1 cellular context compared by ENCODE assay signal in the genomic region with DNA sequence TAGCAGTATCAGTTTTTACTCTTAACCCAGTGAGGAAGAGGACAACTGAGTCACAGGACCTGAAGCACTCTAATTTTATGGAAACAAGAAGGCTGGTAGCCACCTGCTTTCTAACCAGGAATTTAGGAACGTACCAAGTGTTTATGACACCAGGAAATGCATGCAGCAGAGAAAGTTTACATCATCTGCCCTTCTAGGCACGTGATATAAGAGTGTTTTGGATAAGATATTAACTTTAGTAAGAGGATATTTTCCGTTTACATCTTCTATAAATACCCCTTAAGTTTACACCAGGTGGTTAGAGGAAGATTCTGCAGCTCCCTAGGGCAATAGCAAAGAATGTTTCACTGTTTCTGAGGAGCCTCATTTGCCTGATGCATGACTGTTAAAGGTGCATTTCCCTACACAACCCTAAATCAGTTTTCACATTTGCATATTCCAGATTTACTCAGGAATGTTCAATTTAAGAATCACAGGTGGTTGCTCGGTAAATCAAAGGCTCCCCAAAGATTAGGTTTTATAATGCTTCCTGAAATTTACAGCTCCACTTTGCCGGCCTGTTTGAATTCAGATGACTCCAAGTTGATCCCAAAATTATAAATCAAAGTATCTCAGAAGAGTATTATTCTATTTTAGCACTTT.
TF ChIP-seq lines count a peak whose summit lies in the region.

No MANE protein-coding gene starts in this region.

TF ChIP-seq in GM23338, 12 proteins besides CTCF, POLR2A, EP300 and RAD21 (continued from another document):
- no peak for TF ChIP-seq EZH2 (IDR thresholded peaks at IDR 0.05; ENCODE audit: low read depth, unreplicated experiment)
- TF ChIP-seq, protein P1, sequence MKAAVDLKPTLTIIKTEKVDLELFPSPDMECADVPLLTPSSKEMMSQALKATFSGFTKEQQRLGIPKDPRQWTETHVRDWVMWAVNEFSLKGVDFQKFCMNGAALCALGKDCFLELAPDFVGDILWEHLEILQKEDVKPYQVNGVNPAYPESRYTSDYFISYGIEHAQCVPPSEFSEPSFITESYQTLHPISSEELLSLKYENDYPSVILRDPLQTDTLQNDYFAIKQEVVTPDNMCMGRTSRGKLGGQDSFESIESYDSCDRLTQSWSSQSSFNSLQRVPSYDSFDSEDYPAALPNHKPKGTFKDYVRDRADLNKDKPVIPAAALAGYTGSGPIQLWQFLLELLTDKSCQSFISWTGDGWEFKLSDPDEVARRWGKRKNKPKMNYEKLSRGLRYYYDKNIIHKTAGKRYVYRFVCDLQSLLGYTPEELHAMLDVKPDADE (IDR thresholded peaks at IDR 0.05): no peak
- no peak for TF ChIP-seq NANOG (IDR thresholded peaks at IDR 0.05; ENCODE audit: borderline replicate concordance)
- no peak for TF ChIP-seq ZNF114 (CRISPR knock-in tag; IDR thresholded peaks at IDR 0.05)
- TF ChIP-seq, protein P2, sequence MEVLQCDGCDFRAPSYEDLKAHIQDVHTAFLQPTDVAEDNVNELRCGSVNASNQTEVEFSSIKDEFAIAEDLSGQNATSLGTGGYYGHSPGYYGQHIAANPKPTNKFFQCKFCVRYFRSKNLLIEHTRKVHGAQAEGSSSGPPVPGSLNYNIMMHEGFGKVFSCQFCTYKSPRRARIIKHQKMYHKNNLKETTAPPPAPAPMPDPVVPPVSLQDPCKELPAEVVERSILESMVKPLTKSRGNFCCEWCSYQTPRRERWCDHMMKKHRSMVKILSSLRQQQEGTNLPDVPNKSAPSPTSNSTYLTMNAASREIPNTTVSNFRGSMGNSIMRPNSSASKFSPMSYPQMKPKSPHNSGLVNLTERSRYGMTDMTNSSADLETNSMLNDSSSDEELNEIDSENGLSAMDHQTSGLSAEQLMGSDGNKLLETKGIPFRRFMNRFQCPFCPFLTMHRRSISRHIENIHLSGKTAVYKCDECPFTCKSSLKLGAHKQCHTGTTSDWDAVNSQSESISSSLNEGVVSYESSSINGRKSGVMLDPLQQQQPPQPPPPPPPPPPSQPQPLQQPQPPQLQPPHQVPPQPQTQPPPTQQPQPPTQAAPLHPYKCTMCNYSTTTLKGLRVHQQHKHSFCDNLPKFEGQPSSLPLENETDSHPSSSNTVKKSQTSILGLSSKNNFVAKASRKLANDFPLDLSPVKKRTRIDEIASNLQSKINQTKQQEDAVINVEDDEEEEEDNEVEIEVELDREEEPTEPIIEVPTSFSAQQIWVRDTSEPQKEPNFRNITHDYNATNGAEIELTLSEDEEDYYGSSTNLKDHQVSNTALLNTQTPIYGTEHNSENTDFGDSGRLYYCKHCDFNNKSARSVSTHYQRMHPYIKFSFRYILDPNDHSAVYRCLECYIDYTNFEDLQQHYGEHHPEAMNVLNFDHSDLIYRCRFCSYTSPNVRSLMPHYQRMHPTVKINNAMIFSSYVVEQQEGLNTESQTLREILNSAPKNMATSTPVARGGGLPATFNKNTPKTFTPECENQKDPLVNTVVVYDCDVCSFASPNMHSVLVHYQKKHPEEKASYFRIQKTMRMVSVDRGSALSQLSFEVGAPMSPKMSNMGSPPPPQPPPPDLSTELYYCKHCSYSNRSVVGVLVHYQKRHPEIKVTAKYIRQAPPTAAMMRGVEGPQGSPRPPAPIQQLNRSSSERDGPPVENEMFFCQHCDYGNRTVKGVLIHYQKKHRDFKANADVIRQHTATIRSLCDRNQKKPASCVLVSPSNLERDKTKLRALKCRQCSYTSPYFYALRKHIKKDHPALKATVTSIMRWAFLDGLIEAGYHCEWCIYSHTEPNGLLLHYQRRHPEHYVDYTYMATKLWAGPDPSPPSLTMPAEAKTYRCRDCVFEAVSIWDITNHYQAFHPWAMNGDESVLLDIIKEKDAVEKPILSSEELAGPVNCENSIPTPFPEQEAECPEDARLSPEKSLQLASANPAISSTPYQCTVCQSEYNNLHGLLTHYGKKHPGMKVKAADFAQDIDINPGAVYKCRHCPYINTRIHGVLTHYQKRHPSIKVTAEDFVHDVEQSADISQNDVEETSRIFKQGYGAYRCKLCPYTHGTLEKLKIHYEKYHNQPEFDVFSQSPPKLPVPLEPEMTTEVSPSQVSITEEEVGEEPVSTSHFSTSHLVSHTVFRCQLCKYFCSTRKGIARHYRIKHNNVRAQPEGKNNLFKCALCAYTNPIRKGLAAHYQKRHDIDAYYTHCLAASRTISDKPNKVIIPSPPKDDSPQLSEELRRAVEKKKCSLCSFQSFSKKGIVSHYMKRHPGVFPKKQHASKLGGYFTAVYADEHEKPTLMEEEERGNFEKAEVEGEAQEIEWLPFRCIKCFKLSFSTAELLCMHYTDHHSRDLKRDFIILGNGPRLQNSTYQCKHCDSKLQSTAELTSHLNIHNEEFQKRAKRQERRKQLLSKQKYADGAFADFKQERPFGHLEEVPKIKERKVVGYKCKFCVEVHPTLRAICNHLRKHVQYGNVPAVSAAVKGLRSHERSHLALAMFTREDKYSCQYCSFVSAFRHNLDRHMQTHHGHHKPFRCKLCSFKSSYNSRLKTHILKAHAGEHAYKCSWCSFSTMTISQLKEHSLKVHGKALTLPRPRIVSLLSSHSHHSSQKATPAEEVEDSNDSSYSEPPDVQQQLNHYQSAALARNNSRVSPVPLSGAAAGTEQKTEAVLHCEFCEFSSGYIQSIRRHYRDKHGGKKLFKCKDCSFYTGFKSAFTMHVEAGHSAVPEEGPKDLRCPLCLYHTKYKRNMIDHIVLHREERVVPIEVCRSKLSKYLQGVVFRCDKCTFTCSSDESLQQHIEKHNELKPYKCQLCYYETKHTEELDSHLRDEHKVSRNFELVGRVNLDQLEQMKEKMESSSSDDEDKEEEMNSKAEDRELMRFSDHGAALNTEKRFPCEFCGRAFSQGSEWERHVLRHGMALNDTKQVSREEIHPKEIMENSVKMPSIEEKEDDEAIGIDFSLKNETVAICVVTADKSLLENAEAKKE (CRISPR knock-in tag; IDR thresholded peaks at IDR 0.05): no peak
